ENCODE assay signal across 8 cellular contexts in the genomic region with DNA sequence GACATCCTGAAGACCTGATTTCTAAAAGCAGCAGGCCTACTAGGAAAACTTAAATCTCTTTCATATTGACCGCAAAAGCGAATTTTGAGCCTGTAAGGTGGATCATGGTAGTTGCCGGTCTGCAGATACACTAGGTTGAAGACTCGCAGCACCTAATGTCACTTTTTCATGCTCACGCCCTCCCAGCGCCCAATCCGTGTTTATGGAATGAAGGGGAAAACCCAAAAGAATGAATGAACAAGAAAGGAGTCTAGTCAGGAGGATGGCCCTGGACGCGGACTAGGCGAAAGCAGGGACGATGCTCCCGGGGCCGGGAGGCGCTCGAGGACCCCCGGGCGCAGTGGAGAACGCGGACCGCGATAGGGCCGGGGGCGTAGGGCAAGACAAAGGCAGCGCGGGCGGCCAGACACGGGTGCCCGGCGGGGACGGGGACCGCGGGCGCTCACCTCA. TPM values are rescaled to one million over a fixed set of nuclear protein-coding genes. Genes with fewer than 3 reads are reported as not detected.
DNase-seq lines count a peak whose midpoint lies in the region; ATAC-seq and TF ChIP-seq lines count a peak whose summit lies in the region.

No MANE protein-coding gene starts in this region.

- no peaks in the 10 kb centered on the region for H4K20me1 ChIP-seq in GM23248 (ENCODE audit: insufficient read depth)

- H3K36me3 ChIP-seq in A673 (ENCODE audit: insufficient read depth, low read length, poor library complexity, severe bottlenecking) = no peaks in the 10 kb centered on the region
- no peaks in the 10 kb centered on the region for H3K36me3 ChIP-seq in GM23248 (ENCODE audit: low read depth)
- H3K36me3 ChIP-seq in rectal smooth muscle tissue (ENCODE audit: control insufficient read depth, insufficient read depth, low read length) = no peaks in the 10 kb centered on the region

- TF ChIP-seq CTCF in A673 (conservative IDR thresholded peaks at IDR 0.05; ENCODE audit: low read depth, low read length) (no peak), VCaP (conservative IDR thresholded peaks at IDR 0.05) (no peak), fibroblast of the aortic adventitia (IDR thresholded peaks at IDR 0.05; ENCODE audit: insufficient read depth, low read length) (no peak)

- H3K79me2 ChIP-seq in GM23248 (ENCODE audit: insufficient read depth) = peaks cover 17% of the 10 kb centered on the region; the same call in 1 of the 2 replicates

- CTCF ChIA-PET in A673 (lab: Charles Lee) = no interaction called here

- peak overlapping the region; percentile 92 for H3K4me2 ChIP-seq in GM23248 (ENCODE audit: unreplicated experiment)

- DNase-seq in A673 (ENCODE audit: low spot score) (peak; percentile 27), GM23248 (peak; percentile 49), fibroblast of the aortic adventitia (ENCODE audit: low read depth) (peak; percentile 27), GM19240 (ENCODE audit: insufficient read length, low spot score) (no peak)
- no peak for DNase-seq in activated CD8-positive, alpha-beta memory T cell treated with anti-CD3 and anti-CD28 coated beads, Interleukin-2, amount 50 U/mL, for 48 hours

- no peak for ATAC-seq in HG02981 (IDR thresholded peaks at IDR 0.05; ENCODE audit: unreplicated experiment)

- H3K9me3 ChIP-seq in A673 (ENCODE audit: low read depth, low read length, poor library complexity, severe bottlenecking) (no peaks in the 10 kb centered on the region), GM23248 (ENCODE audit: low read depth) (no peaks in the 10 kb centered on the region)

- in situ Hi-C loops in GM23248 (cut with MboI) = no loop called here

- H3K4me3 ChIP-seq in A673 (ENCODE audit: low read depth, low read length, poor library complexity, severe bottlenecking) (peak overlapping the region; percentile 74), GM23248 (peak overlapping the region; percentile 83), fibroblast of the aortic adventitia (ENCODE audit: low read depth, low read length) (peak overlapping the region; percentile 93), rectal smooth muscle tissue (ENCODE audit: low read length) (peak overlapping the region; percentile 85)

- H3K9ac ChIP-seq in GM23248 (peak overlapping the region; percentile 74), rectal smooth muscle tissue (ENCODE audit: low read length) (no peak overlapping the region)

- H3K9me2 ChIP-seq in GM23248 (ENCODE audit: insufficient read depth) = no peaks in the 10 kb centered on the region

- H3K27me3 ChIP-seq in A673 (replicated peaks; ENCODE audit: insufficient read depth, low read depth, low read length, poor library complexity) (no peaks in the 10 kb centered on the region), GM23248 (replicated peaks; ENCODE audit: insufficient read depth) (no peaks in the 10 kb centered on the region), rectal smooth muscle tissue (ENCODE audit: control insufficient read depth, insufficient read depth, low read length) (no peaks in the 10 kb centered on the region)

- H3F3A ChIP-seq in GM23248 (ENCODE audit: insufficient read depth) = peaks cover 35% of the 10 kb centered on the region

- POLR2A ChIA-PET in A673 (lab: Charles Lee; ENCODE audit: low non-redundant PET) = no interaction called here

- H3K4me1 ChIP-seq in A673 (ENCODE audit: insufficient read depth, low read length, poor library complexity, severe bottlenecking) = peaks cover 12% of the 10 kb centered on the region
- peaks cover 22% of the 10 kb centered on the region for H3K4me1 ChIP-seq in GM23248 (ENCODE audit: insufficient read depth)
- H3K4me1 ChIP-seq in rectal smooth muscle tissue (ENCODE audit: control insufficient read depth, insufficient read depth, low read length) = peaks cover 9% of the 10 kb centered on the region

- WGBS in GM23248 (ENCODE audit: low coverage in 1 of 2, low lambda C conversion rate in 2 of 2, missing lambda C conversion rate in 2 of 2), 2 experiments = 1 to 2% methylated on average over 28 to 33 of the region's 33 CpGs

- H3K27ac ChIP-seq in A673 (ENCODE audit: low read depth, low read length, poor library complexity, severe bottlenecking) = peak overlapping the region; percentile 78
- peak overlapping the region; percentile 70 for H3K27ac ChIP-seq in GM23248
- peak overlapping the region; percentile 87 for H3K27ac ChIP-seq in VCaP
- H3K27ac ChIP-seq in rectal smooth muscle tissue (ENCODE audit: low read depth, low read length) = peak overlapping the region; percentile 89

- intact Hi-C loops in A673 (cut with micrococcal nuclease; ENCODE audit: unreplicated experiment) = loop anchor here (2.0 to 10.0 kb wide), 2 partner anchors 107 to 251 kb away; a partner anchor contains a TSS

- H2AFZ ChIP-seq in GM23248 = peak overlapping the region; percentile 86

- BruUV-seq in A673 (replicated peaks; lab: Mats Ljungman, UMichigan) = no TSS peak

RNA-seq across cellular contexts. Expression of a gene that starts 0.8 kb away (rescaled TPM):
- 33.2 and 33.5 TPM in 2 replicates for total RNA-seq in A673 (2021)
- total RNA-seq in GM23248 (2014; rRNA removed; shearing (Covaris generic)) = 6.4 and 8.6 TPM in 2 replicates
- 3.3 TPM in 2 replicates for polyA plus RNA-seq in GM23248 (2016; fragmentation: Nextera tagmentation; extraction: Ambion mirVana)
- 20.1 and 21.1 TPM in 2 replicates for total RNA-seq in fibroblast of the aortic adventitia (ENCODE audit: low replicate concordance)

Comparison
In these comparisons a context has a peak if more than half of its experiments do, and no peak if none do; other contexts are left out.
1. DNase-seq: peak in A673 (single experiment), GM23248 (single experiment) and fibroblast of the aortic adventitia (single experiment); none in activated CD8-positive, alpha-beta memory T cell treated with anti-CD3 and anti-CD28 coated beads, Interleukin-2, amount 50 U/mL, for 48 hours (single experiment) and GM19240 (single experiment).
2. Peak in every context shown above with its lines, with median percentiles within 50 percentile points of each other: H3K27ac ChIP-seq and H3K4me3 ChIP-seq.